ENCODE assay signal across 1 cellular context in the genomic region with DNA sequence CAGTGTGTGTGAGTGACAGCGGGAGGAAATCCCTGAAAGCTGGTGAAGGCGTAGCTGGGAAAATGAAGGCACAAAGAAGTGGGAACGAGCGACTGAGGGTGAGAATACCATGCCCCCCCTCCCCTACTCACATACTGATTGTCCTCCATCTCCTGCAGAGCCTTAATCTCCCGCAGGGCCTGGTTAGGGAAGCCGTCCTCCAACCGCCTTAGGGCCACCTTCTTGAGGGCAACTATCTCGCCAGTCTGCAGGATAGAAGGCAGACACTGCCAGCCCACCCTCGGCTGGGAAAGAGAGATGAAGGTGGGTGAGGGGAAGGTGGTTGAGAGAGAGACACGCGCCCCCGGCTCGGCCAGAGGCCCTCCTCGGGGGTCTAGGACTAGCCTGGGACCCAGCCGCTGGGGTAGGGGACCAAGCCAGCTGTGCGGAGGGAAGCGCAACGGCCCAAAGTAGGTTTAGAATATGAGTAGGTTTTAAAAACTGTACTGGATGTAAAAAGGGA.
TF ChIP-seq lines count a peak whose summit lies in the region.

No MANE protein-coding gene starts in this region.

TF ChIP-seq in K562, 482 proteins besides CTCF, POLR2A, EP300 and RAD21 (continued from another document):
- TF ChIP-seq, protein P1, sequence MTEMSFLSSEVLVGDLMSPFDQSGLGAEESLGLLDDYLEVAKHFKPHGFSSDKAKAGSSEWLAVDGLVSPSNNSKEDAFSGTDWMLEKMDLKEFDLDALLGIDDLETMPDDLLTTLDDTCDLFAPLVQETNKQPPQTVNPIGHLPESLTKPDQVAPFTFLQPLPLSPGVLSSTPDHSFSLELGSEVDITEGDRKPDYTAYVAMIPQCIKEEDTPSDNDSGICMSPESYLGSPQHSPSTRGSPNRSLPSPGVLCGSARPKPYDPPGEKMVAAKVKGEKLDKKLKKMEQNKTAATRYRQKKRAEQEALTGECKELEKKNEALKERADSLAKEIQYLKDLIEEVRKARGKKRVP (CRISPR knock-in tag; IDR thresholded peaks at IDR 0.05) = no peak
- TF ChIP-seq, protein P2, sequence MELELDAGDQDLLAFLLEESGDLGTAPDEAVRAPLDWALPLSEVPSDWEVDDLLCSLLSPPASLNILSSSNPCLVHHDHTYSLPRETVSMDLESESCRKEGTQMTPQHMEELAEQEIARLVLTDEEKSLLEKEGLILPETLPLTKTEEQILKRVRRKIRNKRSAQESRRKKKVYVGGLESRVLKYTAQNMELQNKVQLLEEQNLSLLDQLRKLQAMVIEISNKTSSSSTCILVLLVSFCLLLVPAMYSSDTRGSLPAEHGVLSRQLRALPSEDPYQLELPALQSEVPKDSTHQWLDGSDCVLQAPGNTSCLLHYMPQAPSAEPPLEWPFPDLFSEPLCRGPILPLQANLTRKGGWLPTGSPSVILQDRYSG (tag; conservative IDR thresholded peaks at IDR 0.05; ENCODE audit: low read depth) = no peak
- TF ChIP-seq SMAD1 (IDR thresholded peaks at IDR 0.05; ENCODE audit: low read depth, low read length, partially characterized antibody) = no peak
- TF ChIP-seq ESRRB (CRISPR knock-in tag; IDR thresholded peaks at IDR 0.05; ENCODE audit: borderline replicate concordance) = no peak
- TF ChIP-seq MYNN (IDR thresholded peaks at IDR 0.05) = no peak
- TF ChIP-seq MYNN (CRISPR knock-in tag; IDR thresholded peaks at IDR 0.05) = no peak
- TF ChIP-seq TARDBP (IDR thresholded peaks at IDR 0.05) = no peak
- TF ChIP-seq ZNF584 (CRISPR knock-in tag; IDR thresholded peaks at IDR 0.05; ENCODE audit: low read depth) = no peak
- no peak for TF ChIP-seq ZNF239 (CRISPR knock-in tag; IDR thresholded peaks at IDR 0.05)
- TF ChIP-seq, protein P3, sequence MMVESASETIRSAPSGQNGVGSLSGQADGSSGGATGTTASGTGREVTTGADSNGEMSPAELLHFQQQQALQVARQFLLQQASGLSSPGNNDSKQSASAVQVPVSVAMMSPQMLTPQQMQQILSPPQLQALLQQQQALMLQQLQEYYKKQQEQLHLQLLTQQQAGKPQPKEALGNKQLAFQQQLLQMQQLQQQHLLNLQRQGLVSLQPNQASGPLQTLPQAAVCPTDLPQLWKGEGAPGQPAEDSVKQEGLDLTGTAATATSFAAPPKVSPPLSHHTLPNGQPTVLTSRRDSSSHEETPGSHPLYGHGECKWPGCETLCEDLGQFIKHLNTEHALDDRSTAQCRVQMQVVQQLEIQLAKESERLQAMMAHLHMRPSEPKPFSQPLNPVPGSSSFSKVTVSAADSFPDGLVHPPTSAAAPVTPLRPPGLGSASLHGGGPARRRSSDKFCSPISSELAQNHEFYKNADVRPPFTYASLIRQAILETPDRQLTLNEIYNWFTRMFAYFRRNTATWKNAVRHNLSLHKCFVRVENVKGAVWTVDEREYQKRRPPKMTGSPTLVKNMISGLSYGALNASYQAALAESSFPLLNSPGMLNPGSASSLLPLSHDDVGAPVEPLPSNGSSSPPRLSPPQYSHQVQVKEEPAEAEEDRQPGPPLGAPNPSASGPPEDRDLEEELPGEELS (CRISPR knock-in tag; IDR thresholded peaks at IDR 0.05; ENCODE audit: borderline replicate concordance) = no peak
- TF ChIP-seq ARID1B (IDR thresholded peaks at IDR 0.05) = no peak
- no peak for TF ChIP-seq NFE2L1 (tag; IDR thresholded peaks at IDR 0.05; ENCODE audit: borderline replicate concordance, low read depth)
- TF ChIP-seq ZNF436 (CRISPR knock-in tag; IDR thresholded peaks at IDR 0.05) = no peak
- no peak for TF ChIP-seq HDAC1 (IDR thresholded peaks at IDR 0.05)
- TF ChIP-seq TRIM28 (IDR thresholded peaks at IDR 0.05) = no peak
- TF ChIP-seq, protein P4, sequence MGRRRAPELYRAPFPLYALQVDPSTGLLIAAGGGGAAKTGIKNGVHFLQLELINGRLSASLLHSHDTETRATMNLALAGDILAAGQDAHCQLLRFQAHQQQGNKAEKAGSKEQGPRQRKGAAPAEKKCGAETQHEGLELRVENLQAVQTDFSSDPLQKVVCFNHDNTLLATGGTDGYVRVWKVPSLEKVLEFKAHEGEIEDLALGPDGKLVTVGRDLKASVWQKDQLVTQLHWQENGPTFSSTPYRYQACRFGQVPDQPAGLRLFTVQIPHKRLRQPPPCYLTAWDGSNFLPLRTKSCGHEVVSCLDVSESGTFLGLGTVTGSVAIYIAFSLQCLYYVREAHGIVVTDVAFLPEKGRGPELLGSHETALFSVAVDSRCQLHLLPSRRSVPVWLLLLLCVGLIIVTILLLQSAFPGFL (CRISPR knock-in tag; IDR thresholded peaks at IDR 0.05) = no peak
- TF ChIP-seq, protein P5, sequence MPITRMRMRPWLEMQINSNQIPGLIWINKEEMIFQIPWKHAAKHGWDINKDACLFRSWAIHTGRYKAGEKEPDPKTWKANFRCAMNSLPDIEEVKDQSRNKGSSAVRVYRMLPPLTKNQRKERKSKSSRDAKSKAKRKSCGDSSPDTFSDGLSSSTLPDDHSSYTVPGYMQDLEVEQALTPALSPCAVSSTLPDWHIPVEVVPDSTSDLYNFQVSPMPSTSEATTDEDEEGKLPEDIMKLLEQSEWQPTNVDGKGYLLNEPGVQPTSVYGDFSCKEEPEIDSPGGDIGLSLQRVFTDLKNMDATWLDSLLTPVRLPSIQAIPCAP (CRISPR knock-in tag; IDR thresholded peaks at IDR 0.05; ENCODE audit: borderline replicate concordance) = no peak
- no peak for TF ChIP-seq MIER1 (IDR thresholded peaks at IDR 0.05; ENCODE audit: low read depth)
TF ChIP-seq in K562: peak in this region for 0.
